In genomic region chr16:49674990-49675389, GRCh38 we compare ENCODE assay signal across 2 cellular contexts.
TF ChIP-seq lines count a peak whose summit lies in the region.

No MANE protein-coding gene starts in this region.

TF ChIP-seq in HepG2, 621 proteins besides CTCF, POLR2A, EP300 and RAD21 (continued from another document):
- TF ChIP-seq SAFB2 (CRISPR knock-in tag; IDR thresholded peaks at IDR 0.05; ENCODE audit: borderline replicate concordance, low read depth), result no peak
- TF ChIP-seq, protein P1, sequence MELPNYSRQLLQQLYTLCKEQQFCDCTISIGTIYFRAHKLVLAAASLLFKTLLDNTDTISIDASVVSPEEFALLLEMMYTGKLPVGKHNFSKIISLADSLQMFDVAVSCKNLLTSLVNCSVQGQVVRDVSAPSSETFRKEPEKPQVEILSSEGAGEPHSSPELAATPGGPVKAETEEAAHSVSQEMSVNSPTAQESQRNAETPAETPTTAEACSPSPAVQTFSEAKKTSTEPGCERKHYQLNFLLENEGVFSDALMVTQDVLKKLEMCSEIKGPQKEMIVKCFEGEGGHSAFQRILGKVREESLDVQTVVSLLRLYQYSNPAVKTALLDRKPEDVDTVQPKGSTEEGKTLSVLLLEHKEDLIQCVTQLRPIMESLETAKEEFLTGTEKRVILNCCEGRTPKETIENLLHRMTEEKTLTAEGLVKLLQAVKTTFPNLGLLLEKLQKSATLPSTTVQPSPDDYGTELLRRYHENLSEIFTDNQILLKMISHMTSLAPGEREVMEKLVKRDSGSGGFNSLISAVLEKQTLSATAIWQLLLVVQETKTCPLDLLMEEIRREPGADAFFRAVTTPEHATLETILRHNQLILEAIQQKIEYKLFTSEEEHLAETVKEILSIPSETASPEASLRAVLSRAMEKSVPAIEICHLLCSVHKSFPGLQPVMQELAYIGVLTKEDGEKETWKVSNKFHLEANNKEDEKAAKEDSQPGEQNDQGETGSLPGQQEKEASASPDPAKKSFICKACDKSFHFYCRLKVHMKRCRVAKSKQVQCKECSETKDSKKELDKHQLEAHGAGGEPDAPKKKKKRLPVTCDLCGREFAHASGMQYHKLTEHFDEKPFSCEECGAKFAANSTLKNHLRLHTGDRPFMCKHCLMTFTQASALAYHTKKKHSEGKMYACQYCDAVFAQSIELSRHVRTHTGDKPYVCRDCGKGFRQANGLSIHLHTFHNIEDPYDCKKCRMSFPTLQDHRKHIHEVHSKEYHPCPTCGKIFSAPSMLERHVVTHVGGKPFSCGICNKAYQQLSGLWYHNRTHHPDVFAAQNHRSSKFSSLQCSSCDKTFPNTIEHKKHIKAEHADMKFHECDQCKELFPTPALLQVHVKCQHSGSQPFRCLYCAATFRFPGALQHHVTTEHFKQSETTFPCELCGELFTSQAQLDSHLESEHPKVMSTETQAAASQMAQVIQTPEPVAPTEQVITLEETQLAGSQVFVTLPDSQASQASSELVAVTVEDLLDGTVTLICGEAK (IDR thresholded peaks at IDR 0.05), result no peak
- TF ChIP-seq, protein P1 (CRISPR knock-in tag; IDR thresholded peaks at IDR 0.05), result no peak

TF ChIP-seq in K562, 482 proteins besides CTCF, POLR2A, EP300 and RAD21 (continued from another document):
- no peak for TF ChIP-seq ZKSCAN3 (CRISPR knock-in tag; IDR thresholded peaks at IDR 0.05)
- TF ChIP-seq FOXA3 (CRISPR knock-in tag; conservative IDR thresholded peaks at IDR 0.05 in 1 of 2, IDR thresholded peaks at IDR 0.05 in 1 of 2), result no peak
- no peak for TF ChIP-seq AFF4 (CRISPR knock-in tag; IDR thresholded peaks at IDR 0.05)
- TF ChIP-seq ZNF583 (CRISPR knock-in tag; IDR thresholded peaks at IDR 0.05), result no peak
TF ChIP-seq in K562: peak in this region for 2.
